Comparison of ENCODE assay signal across 10 cellular contexts in the genomic region with DNA sequence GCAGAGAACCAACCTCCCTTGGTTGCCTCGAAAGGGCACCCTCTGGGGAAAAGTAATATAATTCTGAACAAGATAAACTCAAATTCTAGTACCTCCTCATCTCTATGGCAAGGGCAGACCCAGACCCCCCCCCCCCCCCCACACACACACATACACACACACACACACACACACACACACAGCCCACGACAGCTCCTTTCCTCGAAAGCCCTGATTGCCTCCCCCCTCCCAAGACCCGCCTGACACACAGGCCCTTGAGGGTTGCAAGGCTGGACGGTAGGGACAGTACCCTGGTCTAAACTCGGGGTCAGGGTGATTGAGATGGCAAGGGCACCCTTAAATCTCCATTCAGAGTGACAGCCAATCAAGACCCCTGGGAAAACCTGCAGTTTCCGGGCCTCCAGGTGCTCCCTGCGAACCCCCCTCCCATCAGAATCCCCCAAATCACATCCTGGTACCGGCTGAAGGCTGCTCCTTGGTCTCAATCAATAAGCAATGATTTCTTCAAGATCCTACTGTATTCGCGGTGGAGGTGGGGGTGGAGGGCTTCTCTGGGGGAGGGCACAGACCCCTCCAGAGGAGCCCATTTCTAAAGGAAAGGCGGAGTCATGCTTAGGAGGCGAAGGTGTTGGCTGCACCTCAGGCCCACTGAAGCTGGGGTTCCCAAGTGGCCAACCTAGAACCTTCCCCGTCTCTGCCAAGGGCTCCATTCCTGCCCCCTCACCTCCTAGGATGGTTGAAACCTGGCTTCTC.
DNase-seq lines count a peak whose midpoint lies in the region; ATAC-seq and TF ChIP-seq lines count a peak whose summit lies in the region.
"Had no signal": no experiment of that assay in that cellular context is flagged by ENCODE, and none has a peak within 500 bp of the region (broad histone marks: within the 10 kb centered on the region; RNA-seq: fewer than 3 reads in every experiment).

No MANE protein-coding gene starts in this region.

- no peak for ATAC-seq in activated CD8-positive, alpha-beta memory T cell treated with anti-CD3 and anti-CD28 coated beads, Interleukin-2, amount 10 ng/mL, durations not matched to agents 7 days and 5 days
- no peak for ATAC-seq in body of pancreas

- CTCF ChIA-PET in activated CD8-positive, alpha-beta memory T cell treated with anti-CD3 and anti-CD28 coated beads, Interleukin-2, amount 10 ng/mL, durations not matched to agents 7 days and 5 days (lab: Charles Lee): no interaction called here

- peak overlapping the region; percentile 50 for H3K4me3 Mint-ChIP-seq in activated CD8-positive, alpha-beta memory T cell treated with anti-CD3 and anti-CD28 coated beads, Interleukin-2, amount 10 ng/mL, durations not matched to agents 7 days and 5 days

- TF ChIP-seq RAD21 in liver (IDR thresholded peaks at IDR 0.05): no peak

- H3K27ac ChIP-seq in body of pancreas (peak overlapping the region in 3 of 4 donors; percentile 38 to 66 (median 50)), liver (ENCODE audit: low read depth in 1 of 2, low read length in 2 of 2) (peak overlapping the region; percentile 3 to 27), thymus (ENCODE audit: low read depth) (no peak overlapping the region), Karpas-422 (ENCODE audit: low read length) (no peak overlapping the region)

- 55 to 61% methylated on average over 9 to 14 of the region's 14 CpGs for WGBS in body of pancreas, 2 donors
- 79% methylated on average over 14 of the region's 14 CpGs for WGBS in liver
- WGBS in thymus: 90% methylated on average over 14 of the region's 14 CpGs

- H3K9ac ChIP-seq in liver (ENCODE audit: low read depth in 1 of 2, low read length in 2 of 2) (no peak overlapping the region), Karpas-422 (ENCODE audit: low read length) (no peak overlapping the region)

- H3K4me1 ChIP-seq in body of pancreas (peaks cover 17% of the 10 kb centered on the region), liver (ENCODE audit: control insufficient read depth in 4 of 4, insufficient read depth in 4 of 4, low read length in 3 of 4) (peaks cover 0 to 9% (median 4%) of the 10 kb centered on the region in 4 donors), thymus (ENCODE audit: control insufficient read depth, insufficient read depth, low read length) (peaks cover 3% of the 10 kb centered on the region), Karpas-422 (ENCODE audit: low read length) (no peaks in the 10 kb centered on the region)

- H3K27me3 Mint-ChIP-seq in activated CD8-positive, alpha-beta memory T cell treated with anti-CD3 and anti-CD28 coated beads, Interleukin-2, amount 10 ng/mL, durations not matched to agents 7 days and 5 days: peaks cover 4% of the 10 kb centered on the region

- H3K9me3 ChIP-seq in body of pancreas: no peaks in the 10 kb centered on the region
- H3K9me3 ChIP-seq in liver (ENCODE audit: control insufficient read depth in 4 of 4, low read length in 3 of 4): peaks cover 0 to 1% (median 0%) of the 10 kb centered on the region in 4 donors
- H3K9me3 ChIP-seq in thymus (ENCODE audit: control insufficient read depth): no peaks in the 10 kb centered on the region
- H3K9me3 ChIP-seq in Karpas-422 (ENCODE audit: low read length): no peaks in the 10 kb centered on the region

- no peaks in the 10 kb centered on the region for H3K9me3 Mint-ChIP-seq in activated CD8-positive, alpha-beta memory T cell treated with anti-CD3 and anti-CD28 coated beads, Interleukin-2, amount 10 ng/mL, durations not matched to agents 7 days and 5 days (ENCODE audit: low read depth)

- H3K27ac Mint-ChIP-seq in activated CD8-positive, alpha-beta memory T cell treated with anti-CD3 and anti-CD28 coated beads, Interleukin-2, amount 10 ng/mL, durations not matched to agents 7 days and 5 days: no peak overlapping the region

- no peaks in the 10 kb centered on the region for H3K9me2 ChIP-seq in Karpas-422 (replicated peaks; ENCODE audit: insufficient read depth, low read length)

- intact Hi-C loops in body of pancreas (cut with DNase I): no loop called here

- H2AFZ ChIP-seq in Karpas-422 (ENCODE audit: low read length): no peak overlapping the region

- H3K36me3 ChIP-seq in body of pancreas (replicated peaks in 1 of 2; ENCODE audit: insufficient read depth in 1 of 2, low read depth in 2 of 2) (no peaks in the 10 kb centered on the region), liver (ENCODE audit: control insufficient read depth in 4 of 4, insufficient read depth in 3 of 4, low read depth in 1 of 4, low read length in 3 of 4) (no peaks in the 10 kb centered on the region), thymus (ENCODE audit: control insufficient read depth, insufficient read depth) (no peaks in the 10 kb centered on the region), Karpas-422 (ENCODE audit: insufficient read depth, low read length) (no peaks in the 10 kb centered on the region)

- H3K4me3 ChIP-seq in body of pancreas: peak overlapping the region; percentile 21 to 60
- peak overlapping the region in 2 of 3 donors; percentile 18 to 88 for H3K4me3 ChIP-seq in liver (ENCODE audit: low read depth in 1 of 3, low read length in 3 of 3)
- H3K4me3 ChIP-seq in thymus (ENCODE audit: low read length): peak overlapping the region; percentile 51
- H3K4me3 ChIP-seq in Karpas-422 (ENCODE audit: low read length): no peak overlapping the region

- H3K27me3 ChIP-seq in body of pancreas (no peaks in the 10 kb centered on the region), liver (ENCODE audit: control insufficient read depth in 4 of 4, insufficient read depth in 4 of 4, low read length in 3 of 4) (no peaks in the 10 kb centered on the region), thymus (ENCODE audit: control insufficient read depth, insufficient read depth) (peaks cover 12% of the 10 kb centered on the region), Karpas-422 (ENCODE audit: low read length) (no peaks in the 10 kb centered on the region)

- TF ChIP-seq POLR2A in body of pancreas (IDR thresholded peaks at IDR 0.05): no peak

- TF ChIP-seq CTCF in body of pancreas (IDR thresholded peaks at IDR 0.05) (no peak), liver (IDR thresholded peaks at IDR 0.05; ENCODE audit: low read depth, low read length, missing input control) (no peak)

- no peaks in the 10 kb centered on the region for H3K79me2 ChIP-seq in Karpas-422 (ENCODE audit: low read length)

- peaks cover 14% of the 10 kb centered on the region for H3K4me1 Mint-ChIP-seq in activated CD8-positive, alpha-beta memory T cell treated with anti-CD3 and anti-CD28 coated beads, Interleukin-2, amount 10 ng/mL, durations not matched to agents 7 days and 5 days

- no peaks in the 10 kb centered on the region for H3K36me3 Mint-ChIP-seq in activated CD8-positive, alpha-beta memory T cell treated with anti-CD3 and anti-CD28 coated beads, Interleukin-2, amount 10 ng/mL, durations not matched to agents 7 days and 5 days

- H3K4me2 ChIP-seq in Karpas-422 (ENCODE audit: low read depth, low read length, poor library complexity, severe bottlenecking): no peak overlapping the region

- no peaks in the 10 kb centered on the region for H4K20me1 ChIP-seq in Karpas-422 (ENCODE audit: insufficient read depth, low read depth, low read length)

- DNase-seq in activated CD8-positive, alpha-beta memory T cell treated with anti-CD3 and anti-CD28 coated beads, Interleukin-2, amount 10 ng/mL, durations not matched to agents 7 days and 5 days: no peak
- DNase-seq in activated CD8-positive, alpha-beta memory T cell treated with anti-CD3 and anti-CD28 coated beads, Interleukin-2, amount 50 U/mL, for 4 hours: no peak
- DNase-seq in body of pancreas: peak in 1 of 4 donors; percentile 19
- DNase-seq in central memory CD4-positive, alpha-beta T cell: no peak
- DNase-seq in SIG-M5 treated with dmso at 0.1 percent for 504 hours (lab: John Stamatoyannopoulos, UW; ENCODE audit: unreplicated experiment): no peak
- DNase-seq in Karpas-422: no peak
- DNase-seq: activated effector memory CD4-positive, alpha-beta T cell treated with Interleukin-2 at 50 U/mL for 16 hours; DMS 273 treated with DMSO at 0.1 percent for 48 hours had no signal

TF ChIP-seq in liver, 16 proteins besides CTCF, POLR2A, EP300 and RAD21 (continues in another document):
- TF ChIP-seq RXRA (IDR thresholded peaks at IDR 0.05) (no peak), EGR1 (IDR thresholded peaks at IDR 0.05; ENCODE audit: low read depth in 2 of 2) (no peak), MAX (IDR thresholded peaks at IDR 0.05) (no peak), FOXA1 (IDR thresholded peaks at IDR 0.05) (no peak), JUND (IDR thresholded peaks at IDR 0.05) (no peak), ZBTB33 (IDR thresholded peaks at IDR 0.05) (no peak), FOXA2 (IDR thresholded peaks at IDR 0.05) (no peak), TAF1 (conservative IDR thresholded peaks at IDR 0.05) (no peak)
- TF ChIP-seq, protein P1, sequence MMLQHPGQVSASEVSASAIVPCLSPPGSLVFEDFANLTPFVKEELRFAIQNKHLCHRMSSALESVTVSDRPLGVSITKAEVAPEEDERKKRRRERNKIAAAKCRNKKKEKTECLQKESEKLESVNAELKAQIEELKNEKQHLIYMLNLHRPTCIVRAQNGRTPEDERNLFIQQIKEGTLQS (IDR thresholded peaks at IDR 0.05): no peak

Comparison
In these comparisons a context has a peak if more than half of its experiments do, and no peak if none do; other contexts are left out.
1. H3K27ac ChIP-seq: peak in body of pancreas (3 of 4) and liver (2 of 2); none in thymus (single experiment) and Karpas-422 (single experiment).